ENCODE assay signal across 25 cellular contexts in the genomic region with DNA sequence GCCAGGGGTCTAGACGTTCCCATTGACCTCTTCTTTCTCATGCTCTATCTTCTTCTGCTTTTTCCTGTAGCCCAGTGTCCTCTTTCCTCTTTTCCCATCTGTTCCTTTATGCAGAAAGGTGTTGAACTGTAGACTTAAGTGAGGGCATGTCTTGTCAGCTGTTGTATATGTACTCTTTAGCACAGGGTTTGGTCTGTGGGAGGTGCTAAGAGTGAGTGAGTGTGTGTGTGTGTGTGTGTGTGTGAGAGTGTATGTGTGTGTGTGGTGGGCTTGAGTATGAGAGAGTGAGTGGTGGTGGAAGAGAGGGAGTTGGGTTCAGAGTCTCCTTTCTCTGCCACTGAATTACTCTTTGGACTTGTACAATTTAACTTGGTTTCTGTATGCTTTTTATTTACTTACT. TPM values are rescaled to one million over a fixed set of nuclear protein-coding genes. Genes with fewer than 3 reads are reported as not detected.
DNase-seq lines count a peak whose midpoint lies in the region; ATAC-seq and TF ChIP-seq lines count a peak whose summit lies in the region.
"Had no signal": no experiment of that assay in that cellular context is flagged by ENCODE, and none has a peak within 500 bp of the region (broad histone marks: within the 10 kb centered on the region; RNA-seq: fewer than 3 reads in every experiment).

No MANE protein-coding gene starts in this region.

- no peaks in the 10 kb centered on the region for H3K9me3 Mint-ChIP-seq in activated naive CD8-positive, alpha-beta T cell treated with anti-CD3 and anti-CD28 coated beads for 36 hours
- H3K9me3 Mint-ChIP-seq in activated naive CD8-positive, alpha-beta T cell treated with anti-CD3 and anti-CD28 coated beads, Interleukin-2, amount 50 U/mL, for 24 hours = no peaks in the 10 kb centered on the region
- H3K9me3 Mint-ChIP-seq in central memory CD8-positive, alpha-beta T cell = no peaks in the 10 kb centered on the region
- H3K9me3 Mint-ChIP-seq: GM23338 had no signal

- no peaks in the 10 kb centered on the region for H3K27me3 ChIP-seq in psoas muscle (ENCODE audit: insufficient read depth in 3 of 3, low read length in 2 of 3)
- no peaks in the 10 kb centered on the region for H3K27me3 ChIP-seq in upper lobe of right lung
- H3K27me3 ChIP-seq: BLaER1 treated with 17β-estradiol and CSF1 and Interleukin-3, amounts not matched to agents 10 nM and 100 nM; pancreas; SJSA1; spleen; upper lobe of left lung had no signal

- TF ChIP-seq CTCF in psoas muscle (IDR thresholded peaks at IDR 0.05) = no peak
- no peak for TF ChIP-seq CTCF in upper lobe of right lung (IDR thresholded peaks at IDR 0.05)

- H3K4me1 ChIP-seq in psoas muscle (no peaks in the 10 kb centered on the region), upper lobe of right lung (no peaks in the 10 kb centered on the region)
- H3K4me1 ChIP-seq: BLaER1 treated with 17β-estradiol and CSF1 and Interleukin-3, amounts not matched to agents 10 nM and 100 nM; pancreas; spleen; upper lobe of left lung had no signal

- intact Hi-C loops in psoas muscle (cut with DNase I) (loop anchor here (5.0 kb wide), 1 partner anchor 34 kb away; no protein-coding TSS in a partner anchor), upper lobe of right lung (cut with DNase I) (no loop called here)

- H3K36me3 Mint-ChIP-seq in activated naive CD8-positive, alpha-beta T cell treated with anti-CD3 and anti-CD28 coated beads for 36 hours = peaks cover 29% of the 10 kb centered on the region
- H3K36me3 Mint-ChIP-seq in activated naive CD8-positive, alpha-beta T cell treated with anti-CD3 and anti-CD28 coated beads, Interleukin-2, amount 50 U/mL, for 24 hours (ENCODE audit: low read depth) = peaks cover 54% of the 10 kb centered on the region
- H3K36me3 Mint-ChIP-seq in central memory CD8-positive, alpha-beta T cell (ENCODE audit: insufficient read depth) = peaks cover 66% of the 10 kb centered on the region

- no peak for DNase-seq in activated naive CD8-positive, alpha-beta T cell treated with anti-CD3 and anti-CD28 coated beads for 36 hours
- no peak for DNase-seq in activated naive CD8-positive, alpha-beta T cell treated with anti-CD3 and anti-CD28 coated beads, Interleukin-2, amount 50 U/mL, for 24 hours
- DNase-seq in LHCN-M2 (ENCODE audit: low read depth) (peak; percentile 31), psoas muscle (no peak), upper lobe of right lung (no peak), G401 (ENCODE audit: low spot score) (no peak)
- DNase-seq in central memory CD8-positive, alpha-beta T cell (ENCODE audit: low spot score in 2 of 2) = no peak
- DNase-seq: activated T-cell treated with anti-CD3 and anti-CD28 coated beads, Interleukin-2, amount 50 U/mL, for 1 hour; amniotic stem cell; Calu3; effector CD8-positive, alpha-beta T cell; erythroblast; NCI-H1092 treated with DMSO at 0.1 percent for 48 hours; NCI-H187 treated with DMSO at 0.1 percent for 48 hours; NCI-H69; pancreas; right cardiac atrium; RPMI8226; spleen; stimulated activated CD4-positive, alpha-beta T cell treated with anti-CD3 and anti-CD28 coated beads, Interleukin-2, amount 100 ng/mL, for 48 hours; upper lobe of left lung had no signal

- H3K36me3 ChIP-seq in psoas muscle (ENCODE audit: insufficient read depth in 1 of 2, low read depth in 1 of 2) (peaks cover 17 to 98% of the 10 kb centered on the region in 2 donors), upper lobe of right lung (peaks cover 87% of the 10 kb centered on the region)

- in situ Hi-C loops in G401 (cut with HindIII; ENCODE audit: low sequenced_read_pairs) = no loop called here

- H3K27ac ChIP-seq in psoas muscle (peak overlapping the region; percentile 30), upper lobe of right lung (no peak overlapping the region)
- H3K27ac ChIP-seq: BLaER1 treated with 17β-estradiol and CSF1 and Interleukin-3, amounts not matched to agents 10 nM and 100 nM; pancreas; SJSA1; spleen; upper lobe of left lung had no signal

- H3K4me1 Mint-ChIP-seq in activated naive CD8-positive, alpha-beta T cell treated with anti-CD3 and anti-CD28 coated beads for 36 hours = peaks cover 3% of the 10 kb centered on the region
- peaks cover 13% of the 10 kb centered on the region for H3K4me1 Mint-ChIP-seq in activated naive CD8-positive, alpha-beta T cell treated with anti-CD3 and anti-CD28 coated beads, Interleukin-2, amount 50 U/mL, for 24 hours
- peaks cover 4% of the 10 kb centered on the region for H3K4me1 Mint-ChIP-seq in central memory CD8-positive, alpha-beta T cell
- H3K4me1 Mint-ChIP-seq: GM23338 had no signal

- H3K27me3 Mint-ChIP-seq in activated naive CD8-positive, alpha-beta T cell treated with anti-CD3 and anti-CD28 coated beads for 36 hours = no peaks in the 10 kb centered on the region
- no peaks in the 10 kb centered on the region for H3K27me3 Mint-ChIP-seq in activated naive CD8-positive, alpha-beta T cell treated with anti-CD3 and anti-CD28 coated beads, Interleukin-2, amount 50 U/mL, for 24 hours
- no peaks in the 10 kb centered on the region for H3K27me3 Mint-ChIP-seq in central memory CD8-positive, alpha-beta T cell

- H3K9me3 ChIP-seq in psoas muscle = no peaks in the 10 kb centered on the region
- H3K9me3 ChIP-seq in upper lobe of right lung = no peaks in the 10 kb centered on the region
- H3K9me3 ChIP-seq: BLaER1 treated with 17β-estradiol and CSF1 and Interleukin-3, amounts not matched to agents 10 nM and 100 nM; pancreas; SJSA1; spleen; upper lobe of left lung had no signal

- 28 to 68% (median 39%) methylated on average over 1 of the region's 1 CpG for WGBS in psoas muscle, 3 donors

- H3K4me3 Mint-ChIP-seq in activated naive CD8-positive, alpha-beta T cell treated with anti-CD3 and anti-CD28 coated beads for 36 hours = no peak overlapping the region
- no peak overlapping the region for H3K4me3 Mint-ChIP-seq in activated naive CD8-positive, alpha-beta T cell treated with anti-CD3 and anti-CD28 coated beads, Interleukin-2, amount 50 U/mL, for 24 hours
- no peak overlapping the region for H3K4me3 Mint-ChIP-seq in central memory CD8-positive, alpha-beta T cell
- H3K4me3 Mint-ChIP-seq: GM23338 had no signal

- no peak overlapping the region for H3K4me3 ChIP-seq in psoas muscle
- no peak overlapping the region for H3K4me3 ChIP-seq in upper lobe of right lung
- H3K4me3 ChIP-seq: BLaER1 treated with 17β-estradiol and CSF1 and Interleukin-3, amounts not matched to agents 10 nM and 100 nM; GM23338; pancreas; SJSA1; spleen; upper lobe of left lung had no signal

- ATAC-seq in activated naive CD8-positive, alpha-beta T cell treated with anti-CD3 and anti-CD28 coated beads, Interleukin-2, amount 50 U/mL, for 24 hours = no peak
- no peak for ATAC-seq in central memory CD8-positive, alpha-beta T cell (replicated peaks; ENCODE audit: extremely low read depth, poor library complexity, severe bottlenecking)
- ATAC-seq in psoas muscle (peak in 1 of 4 donors; percentile 36), upper lobe of right lung (no peak)
- ATAC-seq: GM23338, right cardiac atrium had no signal

- peak overlapping the region; percentile 1 for H3K27ac Mint-ChIP-seq in activated naive CD8-positive, alpha-beta T cell treated with anti-CD3 and anti-CD28 coated beads for 36 hours
- no peak overlapping the region for H3K27ac Mint-ChIP-seq in activated naive CD8-positive, alpha-beta T cell treated with anti-CD3 and anti-CD28 coated beads, Interleukin-2, amount 50 U/mL, for 24 hours
- peak overlapping the region; percentile 0 for H3K27ac Mint-ChIP-seq in central memory CD8-positive, alpha-beta T cell (ENCODE audit: low read depth)
- H3K27ac Mint-ChIP-seq: GM23338 had no signal

RNA-seq across cellular contexts. Expression of a gene that starts 10.3 kb away (rescaled TPM):
- total RNA-seq in activated naive CD8-positive, alpha-beta T cell treated with anti-CD3 and anti-CD28 coated beads for 36 hours = not detected
- 1.1 and 1.3 TPM in 2 replicates for total RNA-seq in LHCN-M2 (2014; rRNA removed)
- polyA plus RNA-seq in LHCN-M2 (2012) = 0.72 TPM
- total RNA-seq in psoas muscle = under 1 TPM in 1 of 4 donors, not detected in 3; 0.25 TPM
- under 1 TPM in 2 of 3 donors, not detected in 1; 0.16 to 0.38 TPM for polyA plus RNA-seq in psoas muscle
- total RNA-seq in upper lobe of right lung = 1.9 TPM
- 4.0 TPM in 1 of 2 replicates, not detected in the other for total RNA-seq in G401 (2014; rRNA removed; shearing (Covaris generic))
- total RNA-seq: GM23338 had no signal
- polyA plus RNA-seq: keratinocyte had no signal
